11 cellular contexts compared by ENCODE assay signal in the genomic region with DNA sequence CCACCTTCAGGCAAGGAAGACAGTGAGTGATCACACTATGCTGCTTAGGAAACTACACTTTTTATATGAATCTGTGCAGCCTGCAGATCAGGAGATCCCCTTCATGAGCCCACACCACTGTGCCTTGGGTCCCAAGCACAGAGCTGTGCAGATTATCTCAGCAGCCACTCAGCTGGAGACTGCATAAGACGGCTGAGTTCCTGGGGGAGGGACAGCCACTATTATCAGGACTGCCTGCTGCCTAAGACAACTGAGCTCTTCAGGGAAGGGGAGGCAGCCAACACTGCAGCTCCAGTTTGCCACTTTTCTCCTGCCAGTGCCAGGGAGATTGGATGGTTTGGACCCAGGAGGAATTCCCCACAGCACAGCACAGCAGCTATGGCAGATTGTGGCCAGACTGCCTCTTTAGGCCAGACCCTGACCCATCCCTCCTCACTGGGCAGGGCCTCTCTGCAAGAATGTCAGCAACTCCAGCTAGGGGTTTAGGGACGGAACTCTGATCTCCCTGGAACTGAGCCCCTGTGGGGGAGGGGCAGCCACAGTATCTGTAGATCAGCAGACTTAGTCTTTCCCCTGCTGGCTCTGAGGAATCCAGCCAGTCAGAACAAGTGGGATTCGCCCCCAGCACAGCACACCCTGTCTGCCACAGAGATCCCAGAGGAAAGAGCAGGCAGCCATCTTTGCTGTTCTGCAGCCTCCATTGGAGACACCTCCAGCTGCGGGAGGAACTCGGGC.
"Had no signal": no experiment of that assay in that cellular context is flagged by ENCODE, and none has a peak within 500 bp of the region (broad histone marks: within the 10 kb centered on the region; RNA-seq: fewer than 3 reads in every experiment).

No MANE protein-coding gene starts in this region.

- H3K4me1 ChIP-seq: left lung, pancreas had no signal

- H3K27me3 ChIP-seq: left lung, pancreas had no signal

- DNase-seq: activated CD4-positive, alpha-beta T cell treated with anti-CD3 and anti-CD28 coated beads, Interleukin-2, amount 50 U/mL, for 4 hours; activated CD4-positive, CD25-positive, alpha-beta regulatory T cell treated with anti-CD3 and anti-CD28 coated beads, Interleukin-2, amount 50 U/mL, for 72 hours; activated T-cell treated with anti-CD3 and anti-CD28 coated beads, Interleukin-2, amount 50 U/mL, for 1 hour; cerebellar nuclear complex; pancreas; stimulated activated CD4-positive, alpha-beta T cell treated with anti-CD3 and anti-CD28 coated beads, Interleukin-15, amount 100 ng/mL, for 24 hours; stimulated activated CD4-positive, alpha-beta T cell treated with anti-CD3 and anti-CD28 coated beads, Interleukin-4, amount 100 ng/mL, for 4 hours; stimulated activated naive CD8-positive, alpha-beta T cell treated with anti-CD3 and anti-CD28 coated beads, Interleukin-15, amount 100 ng/mL, for 72 hours; T-helper 17 cell had no signal

- H3K36me3 ChIP-seq: left lung, pancreas had no signal

- ATAC-seq: esophagus mucosa; left lung; pancreas; stimulated activated naive CD8-positive, alpha-beta T cell treated with anti-CD3 and anti-CD28 coated beads, Interleukin-15, amount 100 ng/mL, for 72 hours; T-helper 17 cell had no signal

- H3K9me3 ChIP-seq: left lung, pancreas had no signal

- H3K4me3 ChIP-seq: left lung, pancreas had no signal

- H3K27ac ChIP-seq: left lung, pancreas had no signal
